10 cellular contexts compared by ENCODE assay signal in the genomic region with DNA sequence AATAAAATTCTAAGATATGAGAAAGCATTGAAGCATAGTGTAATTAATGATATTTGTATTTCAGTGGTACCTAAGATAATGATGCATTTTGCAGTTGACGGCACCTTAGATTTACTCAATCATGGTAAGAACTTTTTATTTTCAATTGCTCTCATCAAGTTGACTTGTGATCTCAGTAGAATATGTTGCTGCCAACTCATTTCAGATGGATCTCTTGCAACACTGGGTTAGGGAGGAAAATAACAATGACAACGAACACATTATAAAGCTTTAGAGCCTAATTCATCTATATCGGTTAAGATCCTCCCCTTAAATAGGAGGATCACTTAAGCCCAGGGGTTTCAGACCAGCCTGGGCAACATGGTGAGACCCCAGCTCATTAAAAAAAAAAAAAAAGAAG. TPM values are rescaled to one million over a fixed set of nuclear protein-coding genes. Genes with fewer than 3 reads are reported as not detected.
DNase-seq lines count a peak whose midpoint lies in the region; ATAC-seq lines count a peak whose summit lies in the region.
"Had no signal": no experiment of that assay in that cellular context is flagged by ENCODE, and none has a peak within 500 bp of the region (broad histone marks: within the 10 kb centered on the region; RNA-seq: fewer than 3 reads in every experiment).

No MANE protein-coding gene starts in this region.

- H3K4me3 Mint-ChIP-seq in natural killer cell treated with Interleukin-12 subunit alpha and Interleukin-12 subunit beta and Interleukin-15 and Interleukin-18, amount 100 ng/mL, for 72 hours: peak overlapping the region; percentile 85
- no peak overlapping the region for H3K4me3 Mint-ChIP-seq in T-helper 2 cell treated with Interferon-gamma antibody and Interleukin-4, amounts not matched to agents 5 μg/mL and 100 μg/mL, for 36 hours
- H3K4me3 Mint-ChIP-seq: neural crest cell had no signal

- H3K4me2 ChIP-seq in BLaER1: peak overlapping the region; percentile 52; the same call in 1 of the 2 replicates

- DNase-seq in NCI-H226 (peak; percentile 47), dermis blood vessel endothelial cell (peak; percentile 36), HAP-1 (ENCODE audit: low spot score in 2 of 2) (no peak), OCI-M2 (lab: John Stamatoyannopoulos, UW; ENCODE audit: unreplicated experiment) (no peak)
- no peak for DNase-seq in natural killer cell treated with Interleukin-12 subunit alpha and Interleukin-12 subunit beta and Interleukin-15 and Interleukin-18, amount 100 ng/mL, for 72 hours (ENCODE audit: low spot score)
- DNase-seq in T-helper 2 cell treated with Interferon-gamma antibody and Interleukin-4, amounts not matched to agents 5 μg/mL and 100 μg/mL, for 36 hours (ENCODE audit: low spot score): no peak
- DNase-seq: Karpas-422 had no signal

- H3K9ac ChIP-seq in BLaER1: no peak overlapping the region

- no peaks in the 10 kb centered on the region for H3K36me3 ChIP-seq in BLaER1
- H3K36me3 ChIP-seq in HAP-1 (replicated peaks): no peaks in the 10 kb centered on the region

- H4K20me1 ChIP-seq in BLaER1: no peaks in the 10 kb centered on the region

- peak; percentile 20 to 26 for ATAC-seq in natural killer cell treated with Interleukin-12 subunit alpha and Interleukin-12 subunit beta and Interleukin-15 and Interleukin-18, amount 100 ng/mL, for 72 hours
- ATAC-seq in HG02981 (IDR thresholded peaks at IDR 0.05; ENCODE audit: unreplicated experiment): no peak

- peak overlapping the region; percentile 95 to 100 for H3K27ac Mint-ChIP-seq in natural killer cell treated with Interleukin-12 subunit alpha and Interleukin-12 subunit beta and Interleukin-15 and Interleukin-18, amount 100 ng/mL, for 72 hours
- no peak overlapping the region for H3K27ac Mint-ChIP-seq in T-helper 2 cell treated with Interferon-gamma antibody and Interleukin-4, amounts not matched to agents 5 μg/mL and 100 μg/mL, for 36 hours

- no peaks in the 10 kb centered on the region for H3K9me3 Mint-ChIP-seq in natural killer cell treated with Interleukin-12 subunit alpha and Interleukin-12 subunit beta and Interleukin-15 and Interleukin-18, amount 100 ng/mL, for 72 hours
- H3K9me3 Mint-ChIP-seq in T-helper 2 cell treated with Interferon-gamma antibody and Interleukin-4, amounts not matched to agents 5 μg/mL and 100 μg/mL, for 36 hours: no peaks in the 10 kb centered on the region
- H3K9me3 Mint-ChIP-seq: neural crest cell had no signal

- H3K27ac ChIP-seq in BLaER1: no peak overlapping the region

- H3K9me3 ChIP-seq in BLaER1: no peaks in the 10 kb centered on the region
- no peaks in the 10 kb centered on the region for H3K9me3 ChIP-seq in HAP-1

- H3K27me3 Mint-ChIP-seq in natural killer cell treated with Interleukin-12 subunit alpha and Interleukin-12 subunit beta and Interleukin-15 and Interleukin-18, amount 100 ng/mL, for 72 hours: no peaks in the 10 kb centered on the region
- no peaks in the 10 kb centered on the region for H3K27me3 Mint-ChIP-seq in T-helper 2 cell treated with Interferon-gamma antibody and Interleukin-4, amounts not matched to agents 5 μg/mL and 100 μg/mL, for 36 hours (ENCODE audit: low read depth)

- in situ Hi-C loops in HAP-1 (cut with MboI; ENCODE audit: low sequenced_read_pairs): no loop called here

- peaks cover 10% of the 10 kb centered on the region for H3K4me1 ChIP-seq in BLaER1
- H3K4me1 ChIP-seq in HAP-1: no peaks in the 10 kb centered on the region

- no peaks in the 10 kb centered on the region for H3K36me3 Mint-ChIP-seq in natural killer cell treated with Interleukin-12 subunit alpha and Interleukin-12 subunit beta and Interleukin-15 and Interleukin-18, amount 100 ng/mL, for 72 hours
- no peaks in the 10 kb centered on the region for H3K36me3 Mint-ChIP-seq in T-helper 2 cell treated with Interferon-gamma antibody and Interleukin-4, amounts not matched to agents 5 μg/mL and 100 μg/mL, for 36 hours (ENCODE audit: low read depth)

- H3K4me1 Mint-ChIP-seq in natural killer cell treated with Interleukin-12 subunit alpha and Interleukin-12 subunit beta and Interleukin-15 and Interleukin-18, amount 100 ng/mL, for 72 hours (ENCODE audit: low read depth in 2 of 2): peaks cover 47% of the 10 kb centered on the region in 2 donors
- peaks cover 26% of the 10 kb centered on the region for H3K4me1 Mint-ChIP-seq in T-helper 2 cell treated with Interferon-gamma antibody and Interleukin-4, amounts not matched to agents 5 μg/mL and 100 μg/mL, for 36 hours (ENCODE audit: low read depth)

- H3K27me3 ChIP-seq in BLaER1 (no peaks in the 10 kb centered on the region), HAP-1 (ENCODE audit: low read depth) (no peaks in the 10 kb centered on the region)

- H3K4me3 ChIP-seq in BLaER1 (no peak overlapping the region), HAP-1 (no peak overlapping the region)

RNA-seq across cellular contexts. Expression of a gene that starts 18.1 kb away (rescaled TPM):
- total RNA-seq in dermis blood vessel endothelial cell: 9.5 and 12.1 TPM in 2 replicates
- total RNA-seq in natural killer cell treated with Interleukin-12 subunit alpha and Interleukin-12 subunit beta and Interleukin-15 and Interleukin-18, amount 100 ng/mL, for 72 hours: 10 to 100 TPM; 27.3 to 37.8 TPM

RNA-seq across cellular contexts. Expression of a gene that starts 18.4 kb away (rescaled TPM):
- 12.1 and 12.4 TPM in 2 replicates for total RNA-seq in dermis blood vessel endothelial cell
- 10 to 100 TPM; 23.5 to 23.7 TPM for total RNA-seq in natural killer cell treated with Interleukin-12 subunit alpha and Interleukin-12 subunit beta and Interleukin-15 and Interleukin-18, amount 100 ng/mL, for 72 hours

Comparison
In these comparisons a context has a peak if more than half of its experiments do, and no peak if none do; other contexts are left out.
1. DNase-seq: peak in NCI-H226 (single experiment) and dermis blood vessel endothelial cell (single experiment); none in natural killer cell treated with Interleukin-12 subunit alpha and Interleukin-12 subunit beta and Interleukin-15 and Interleukin-18, amount 100 ng/mL, for 72 hours (single experiment), HAP-1 (0 of 2), T-helper 2 cell treated with Interferon-gamma antibody and Interleukin-4, amounts not matched to agents 5 μg/mL and 100 μg/mL, for 36 hours (single experiment) and OCI-M2 (single experiment).